ENCODE assay signal across 15 cellular contexts in the genomic region with DNA sequence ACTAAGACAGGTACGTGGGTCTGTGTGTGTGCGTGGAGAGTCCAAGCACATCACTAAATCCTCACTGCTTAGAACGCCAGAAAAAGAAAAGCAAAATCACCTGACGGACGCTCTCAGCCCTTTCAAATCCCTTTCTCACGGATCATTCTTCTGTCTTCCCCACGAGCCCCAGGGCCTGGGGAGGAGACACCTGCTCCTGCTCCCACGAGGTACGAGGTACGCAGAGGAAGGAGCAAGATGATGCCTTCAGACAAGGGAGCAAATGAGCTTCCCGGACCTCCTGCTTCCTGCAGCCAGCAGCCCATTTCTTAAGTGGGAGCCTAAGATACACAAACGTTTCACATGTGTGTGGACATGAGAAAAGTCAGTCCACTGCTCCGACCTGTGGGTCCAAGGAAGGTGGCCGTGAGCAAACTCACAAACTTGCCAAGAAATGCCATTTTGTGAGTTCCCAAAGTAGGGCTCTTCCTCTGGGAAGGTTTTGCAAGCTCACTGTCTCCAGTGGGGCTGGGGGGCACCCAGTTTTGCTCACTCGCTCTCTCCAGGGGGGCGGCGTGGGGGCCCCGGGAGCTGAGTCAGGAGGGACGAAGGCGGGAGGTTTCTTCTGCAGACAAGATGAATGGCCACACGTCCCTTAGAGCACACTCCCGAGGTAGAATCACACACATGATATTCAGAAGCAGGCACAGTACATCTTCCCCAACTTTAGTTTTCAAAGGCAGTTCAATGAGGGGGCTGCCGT.
DNase-seq lines count a peak whose midpoint lies in the region; TF ChIP-seq lines count a peak whose summit lies in the region.
"Had no signal": no experiment of that assay in that cellular context is flagged by ENCODE, and none has a peak within 500 bp of the region (broad histone marks: within the 10 kb centered on the region; RNA-seq: fewer than 3 reads in every experiment).

No MANE protein-coding gene starts in this region.

- H3K36me3 Mint-ChIP-seq in chondrocyte (ENCODE audit: low read depth), result no peaks in the 10 kb centered on the region
- H3K36me3 Mint-ChIP-seq: activated CD8-positive, alpha-beta memory T cell treated with anti-CD3 and anti-CD28 coated beads, Interleukin-2, amount 10 ng/mL, durations not matched to agents 7 days and 5 days had no signal

- H3K4me1 ChIP-seq in GM23248 (ENCODE audit: insufficient read depth) (peaks cover 21% of the 10 kb centered on the region), mesodermal cell (ENCODE audit: control insufficient read depth, insufficient read depth, low read length, poor library complexity, severe bottlenecking) (peaks cover 36% of the 10 kb centered on the region), skeletal muscle tissue (ENCODE audit: control insufficient read depth in 3 of 3, insufficient read depth in 3 of 3, low read length in 3 of 3) (peaks cover 28 to 46% (median 36%) of the 10 kb centered on the region in 3 donors)

- H3K9ac ChIP-seq in GM23248, result peak overlapping the region; percentile 88
- peak overlapping the region in 2 of 3 donors; percentile 41 to 61 for H3K9ac ChIP-seq in skeletal muscle tissue (ENCODE audit: low read depth in 1 of 3, low read length in 3 of 3)

- no peaks in the 10 kb centered on the region for H3K27me3 Mint-ChIP-seq in chondrocyte (ENCODE audit: low read depth)

- H3K9me3 Mint-ChIP-seq in chondrocyte (ENCODE audit: low read depth), result no peaks in the 10 kb centered on the region

- in situ Hi-C loops in GM23248 (cut with MboI), result no loop called here

- H3K4me3 Mint-ChIP-seq in chondrocyte (ENCODE audit: unreplicated experiment), result peak overlapping the region; percentile 48
- H3K4me3 Mint-ChIP-seq: activated CD8-positive, alpha-beta memory T cell treated with anti-CD3 and anti-CD28 coated beads, Interleukin-2, amount 10 ng/mL, durations not matched to agents 7 days and 5 days had no signal

- H3K36me3 ChIP-seq in GM23248 (ENCODE audit: low read depth), result no peaks in the 10 kb centered on the region
- H3K36me3 ChIP-seq in mesodermal cell (ENCODE audit: control insufficient read depth, insufficient read depth, low read length), result peaks cover 28% of the 10 kb centered on the region
- no peaks in the 10 kb centered on the region for H3K36me3 ChIP-seq in skeletal muscle tissue (ENCODE audit: control insufficient read depth in 3 of 3, insufficient read depth in 3 of 3, low read length in 3 of 3)
- H3K36me3 ChIP-seq: neutrophil had no signal

- H3K4me1 Mint-ChIP-seq in chondrocyte (ENCODE audit: low read depth), result peaks cover 54% of the 10 kb centered on the region

- no peak for TF ChIP-seq CTCF in chondrocyte (IDR thresholded peaks at IDR 0.05)

- H2AFZ ChIP-seq in GM23248, result peak overlapping the region; percentile 82

- H3K4me2 ChIP-seq in GM23248 (ENCODE audit: unreplicated experiment), result peak overlapping the region; percentile 93

- no peaks in the 10 kb centered on the region for H4K20me1 ChIP-seq in GM23248 (ENCODE audit: insufficient read depth)

- H3K9me3 ChIP-seq in GM23248 (ENCODE audit: low read depth) (no peaks in the 10 kb centered on the region), mesodermal cell (ENCODE audit: control insufficient read depth, low read length) (no peaks in the 10 kb centered on the region), skeletal muscle tissue (ENCODE audit: control insufficient read depth in 3 of 3, low read length in 3 of 3) (no peaks in the 10 kb centered on the region)
- H3K9me3 ChIP-seq: body of pancreas, neutrophil had no signal

- H3K79me2 ChIP-seq in GM23248 (ENCODE audit: insufficient read depth), result peaks cover 50% of the 10 kb centered on the region

- whole genome bisulfite sequencing in GM23248 (ENCODE audit: low coverage in 1 of 2, low lambda C conversion rate in 2 of 2, missing lambda C conversion rate in 2 of 2), 2 experiments, result 77 to 79% methylated on average over 19 to 23 of the region's 23 CpGs
- WGBS in mesodermal cell (ENCODE audit: insufficient coverage in 2 of 2), 2 experiments, result 94% methylated on average over 11 to 23 of the region's 23 CpGs

- DNase-seq in GM23248 (no peak), chondrocyte (ENCODE audit: low spot score) (no peak), NCI-H510A treated with DMSO at 0.1 percent for 48 hours (lab: John Stamatoyannopoulos, UW) (no peak), AG20443 (ENCODE audit: low spot score) (no peak), HuH-7.5 (ENCODE audit: low spot score) (no peak), cerebellar cortex (ENCODE audit: low spot score) (no peak)
- DNase-seq: activated CD4-positive, CD25-positive, alpha-beta regulatory T cell; activated CD8-positive, alpha-beta memory T cell treated with anti-CD3 and anti-CD28 coated beads, Interleukin-2, amount 10 ng/mL, durations not matched to agents 7 days and 5 days; activated naive CD4-positive, alpha-beta T cell; NCI-H526; substantia nigra had no signal

- H3F3A ChIP-seq in GM23248 (ENCODE audit: insufficient read depth), result peaks cover 21% of the 10 kb centered on the region

- H3K27me3 ChIP-seq in GM23248 (replicated peaks; ENCODE audit: insufficient read depth), result no peaks in the 10 kb centered on the region
- no peaks in the 10 kb centered on the region for H3K27me3 ChIP-seq in skeletal muscle tissue (ENCODE audit: control insufficient read depth in 3 of 3, insufficient read depth in 3 of 3, low read length in 3 of 3)
- H3K27me3 ChIP-seq: body of pancreas had no signal

- H3K4me3 ChIP-seq in GM23248 (peak overlapping the region; percentile 68), mesodermal cell (ENCODE audit: extremely low read depth, insufficient read depth, low read length, poor library complexity, severe bottlenecking) (no peak overlapping the region), skeletal muscle tissue (ENCODE audit: low read length in 3 of 3) (peak overlapping the region; percentile 27 to 56 (median 43))
- H3K4me3 ChIP-seq: body of pancreas had no signal

- H3K9me2 ChIP-seq in GM23248 (ENCODE audit: insufficient read depth), result no peaks in the 10 kb centered on the region

- peak overlapping the region; percentile 87 for H3K27ac Mint-ChIP-seq in chondrocyte (ENCODE audit: unreplicated experiment)
- H3K27ac Mint-ChIP-seq: activated CD8-positive, alpha-beta memory T cell treated with anti-CD3 and anti-CD28 coated beads, Interleukin-2, amount 10 ng/mL, durations not matched to agents 7 days and 5 days had no signal

- H3K27ac ChIP-seq in GM23248 (peak overlapping the region; percentile 93), mesodermal cell (ENCODE audit: low read depth, low read length, severe bottlenecking) (peak overlapping the region; percentile 70), skeletal muscle tissue (ENCODE audit: low read depth, low read length) (peak overlapping the region; percentile 61)
- H3K27ac ChIP-seq: neutrophil had no signal
